11 cellular contexts compared by ENCODE assay signal in the genomic region with DNA sequence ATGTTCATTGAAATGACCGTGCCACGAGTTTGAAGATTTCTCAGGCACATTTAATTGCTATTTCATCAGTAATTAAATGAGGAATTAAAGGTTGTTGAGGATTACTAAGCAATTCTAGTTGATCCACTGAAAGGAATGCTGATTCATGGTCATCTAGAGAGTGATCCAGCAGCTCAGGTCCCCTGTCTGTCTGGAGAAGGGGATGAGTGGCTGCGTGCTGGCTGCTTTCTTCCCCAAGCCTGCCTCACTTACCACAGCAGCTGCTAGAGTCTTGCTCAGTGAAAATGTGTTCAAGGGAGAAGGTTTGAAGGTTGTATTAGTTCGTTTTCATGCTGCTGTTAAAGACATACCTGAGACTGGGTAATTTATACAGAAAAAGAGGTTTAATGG. TPM values are rescaled to one million over a fixed set of nuclear protein-coding genes. Genes with fewer than 3 reads are reported as not detected.
DNase-seq lines count a peak whose midpoint lies in the region; ATAC-seq and TF ChIP-seq lines count a peak whose summit lies in the region.
"Had no signal": no experiment of that assay in that cellular context is flagged by ENCODE, and none has a peak within 500 bp of the region (broad histone marks: within the 10 kb centered on the region; RNA-seq: fewer than 3 reads in every experiment).

No MANE protein-coding gene starts in this region.

- peak overlapping the region; percentile 40 for H3K4me2 ChIP-seq in skeletal muscle satellite cell (ENCODE audit: low read length)

- ATAC-seq in RWPE2 (ENCODE audit: low read depth) (no peak), GM18858 (IDR thresholded peaks at IDR 0.05; ENCODE audit: unreplicated experiment) (no peak), GM21529 (IDR thresholded peaks at IDR 0.05; ENCODE audit: unreplicated experiment) (no peak)

- H3K27ac ChIP-seq in RWPE2 (ENCODE audit: poor library complexity, severe bottlenecking) = peak overlapping the region; percentile 99

- H3K36me3 ChIP-seq in RWPE2 (ENCODE audit: low read depth) (no peaks in the 10 kb centered on the region), skeletal muscle satellite cell (ENCODE audit: insufficient read depth, low read length) (no peaks in the 10 kb centered on the region)

- TF ChIP-seq CTCF in RWPE2 (IDR thresholded peaks at IDR 0.05; ENCODE audit: poor library complexity, severe bottlenecking) = no peak
- TF ChIP-seq CTCF in fibroblast of mammary gland (conservative IDR thresholded peaks at IDR 0.05; ENCODE audit: control insufficient read depth, insufficient read depth, low read depth, low read length) = no peak

- no peak overlapping the region for H3K4me3 ChIP-seq in RWPE2 (ENCODE audit: severe bottlenecking)
- no peak overlapping the region for H3K4me3 ChIP-seq in fibroblast of mammary gland (ENCODE audit: control insufficient read depth, low read depth, low read length)
- H3K4me3 ChIP-seq in skeletal muscle satellite cell (ENCODE audit: low read length) = peak overlapping the region; percentile 3

- H3K27me3 ChIP-seq in RWPE2 (ENCODE audit: insufficient read depth, poor library complexity, severe bottlenecking) (no peaks in the 10 kb centered on the region), skeletal muscle satellite cell (ENCODE audit: control insufficient read depth, insufficient read depth, low read length) (no peaks in the 10 kb centered on the region)

- H3K4me1 ChIP-seq in RWPE2 (ENCODE audit: insufficient read depth, poor library complexity, severe bottlenecking) (peaks cover 47% of the 10 kb centered on the region), skeletal muscle satellite cell (ENCODE audit: control insufficient read depth, insufficient read depth, low read length) (peaks cover 69% of the 10 kb centered on the region)

- DNase-seq in ELR (ENCODE audit: low read depth) = peak; percentile 84
- peak; percentile 17 for DNase-seq in RWPE2 (ENCODE audit: low spot score)
- peak; percentile 80 for DNase-seq in fibroblast of mammary gland (ENCODE audit: low read depth)
- no peak for DNase-seq in GM19238 (ENCODE audit: insufficient read length, low spot score)
- DNase-seq in NCI-H69 (lab: John Stamatoyannopoulos, UW) = no peak
- DNase-seq: activated T-cell treated with anti-CD3 and anti-CD28 coated beads for 4 hours, NCI-H1105, NCI-H526 treated with DMSO at 0.1 percent for 48 hours had no signal

- H3K9ac ChIP-seq in skeletal muscle satellite cell (ENCODE audit: low read depth, low read length) = peak overlapping the region; percentile 84

- H3K9me3 ChIP-seq in RWPE2 (ENCODE audit: severe bottlenecking) = no peaks in the 10 kb centered on the region
- no peaks in the 10 kb centered on the region for H3K9me3 ChIP-seq in skeletal muscle satellite cell (replicated peaks; ENCODE audit: low read length)

RNA-seq across cellular contexts. Expression of a gene that starts 7.8 kb away (rescaled TPM):
- total RNA-seq in skeletal muscle satellite cell (2012; rRNA removed) = 1,248 and 1,783 TPM in 2 replicates

Comparison
In these comparisons a context has a peak if more than half of its experiments do, and no peak if none do; other contexts are left out.
1. DNase-seq: peak in ELR (single experiment), RWPE2 (single experiment) and fibroblast of mammary gland (single experiment); none in GM19238 (single experiment) and NCI-H69 (single experiment).